In the genomic region with DNA sequence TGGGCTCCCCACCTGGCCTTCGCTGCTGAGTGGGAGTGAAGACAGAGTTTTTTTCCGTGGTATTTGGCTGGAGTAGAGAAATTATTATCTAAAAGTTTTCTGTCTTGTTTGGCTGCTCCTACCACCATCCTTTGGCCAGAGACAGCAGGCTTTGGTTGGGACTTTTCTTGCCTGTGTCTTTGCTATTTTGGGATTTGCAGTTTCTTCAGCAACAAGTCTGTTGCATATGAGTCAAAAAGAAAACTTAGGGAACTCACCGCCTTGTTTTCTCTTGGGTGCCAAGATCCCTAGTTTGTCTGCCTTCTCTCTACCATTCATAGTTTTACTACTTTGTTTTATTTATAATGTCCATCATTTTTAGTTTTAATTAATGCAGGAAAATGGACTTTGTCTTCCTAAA, we compare ENCODE assay signal across 24 cellular contexts.
"Had no signal": no experiment of that assay in that cellular context is flagged by ENCODE, and none has a peak within 500 bp of the region (broad histone marks: within the 10 kb centered on the region; RNA-seq: fewer than 3 reads in every experiment).

No MANE protein-coding gene starts in this region.

- ATAC-seq: left lobe of liver; lower lobe of right lung; naive thymus-derived CD8-positive, alpha-beta T cell; right lobe of liver; stimulated activated naive B cell treated with anti-CD40 and anti-IgM and Interleukin-4, amounts not matched to agents 10 μg/mL and 1 μg/mL and 100 μg/mL, for 72 hours; stimulated activated naive CD8-positive, alpha-beta T cell treated with anti-CD3 and anti-CD28 coated beads, Interleukin-15, Interleukin-2, amounts not matched to agents 100 U/mL and 50 U/mL, for 24 hours; upper lobe of right lung had no signal

- H3K27me3 Mint-ChIP-seq: stimulated activated naive B cell treated with anti-CD40 and anti-IgM and Interleukin-4, amounts not matched to agents 10 μg/mL and 1 μg/mL and 100 μg/mL, for 72 hours had no signal

- H3K4me3 ChIP-seq: lower lobe of right lung, right atrium auricular region, right lobe of liver, stomach, suprapubic skin, thoracic aorta, tibial artery, upper lobe of right lung had no signal

- H3K27ac Mint-ChIP-seq: naive thymus-derived CD8-positive, alpha-beta T cell; stimulated activated naive B cell treated with anti-CD40 and anti-IgM and Interleukin-4, amounts not matched to agents 10 μg/mL and 1 μg/mL and 100 μg/mL, for 72 hours had no signal

- H3K27me3 ChIP-seq: right atrium auricular region, right lobe of liver, stomach, suprapubic skin, tibial artery, upper lobe of right lung had no signal

- H3K9me3 ChIP-seq: lower lobe of right lung, right atrium auricular region, right lobe of liver, stomach, suprapubic skin, thoracic aorta, upper lobe of right lung had no signal

- H3K36me3 ChIP-seq: lower lobe of right lung, right atrium auricular region, right lobe of liver, stomach, suprapubic skin, thoracic aorta, tibial artery, upper lobe of right lung had no signal

- H3K36me3 Mint-ChIP-seq: naive thymus-derived CD8-positive, alpha-beta T cell; stimulated activated naive B cell treated with anti-CD40 and anti-IgM and Interleukin-4, amounts not matched to agents 10 μg/mL and 1 μg/mL and 100 μg/mL, for 72 hours had no signal

- H3K27ac ChIP-seq: lower lobe of right lung, parathyroid adenoma, right atrium auricular region, right lobe of liver, stomach, suprapubic skin, thoracic aorta, tibial artery, upper lobe of right lung had no signal

- H3K4me1 ChIP-seq: lower lobe of right lung, parathyroid adenoma, right atrium auricular region, right lobe of liver, stomach, suprapubic skin, tibial artery, upper lobe of right lung had no signal

- DNase-seq: hippocampal formation; left cardiac atrium; lower lobe of right lung; mesenchymal stem cell; naive thymus-derived CD8-positive, alpha-beta T cell; nucleus accumbens; right lobe of liver; stimulated activated CD4-positive, alpha-beta T cell treated with anti-CD3 and anti-CD28 coated beads, Interleukin-12 subunit alpha, Interleukin-12 subunit beta, amount 100 ng/mL, for 4 hours; stimulated activated CD4-positive, alpha-beta T cell treated with anti-CD3 and anti-CD28 coated beads, Interleukin-15, amount 100 ng/mL, for 24 hours; stimulated activated CD4-positive, alpha-beta T cell treated with anti-CD3 and anti-CD28 coated beads, Interleukin-2, amount 100 ng/mL, for 24 hours; stimulated activated CD4-positive, alpha-beta T cell treated with anti-CD3 and anti-CD28 coated beads, Interleukin-4, amount 100 ng/mL, for 1 hour; stimulated activated naive B cell treated with anti-CD40 and anti-IgM and Interleukin-4, amounts not matched to agents 10 μg/mL and 1 μg/mL and 100 μg/mL, for 72 hours; stimulated activated naive CD8-positive, alpha-beta T cell treated with anti-CD3 and anti-CD28 coated beads, Interleukin-15, Interleukin-2, amounts not matched to agents 100 U/mL and 50 U/mL, for 24 hours; stomach; tibial artery; trophoblast cell; upper lobe of right lung had no signal

- H3K4me1 Mint-ChIP-seq: naive thymus-derived CD8-positive, alpha-beta T cell; neural crest cell; stimulated activated naive B cell treated with anti-CD40 and anti-IgM and Interleukin-4, amounts not matched to agents 10 μg/mL and 1 μg/mL and 100 μg/mL, for 72 hours had no signal

- H3K79me2 ChIP-seq: parathyroid adenoma had no signal

- H3K4me3 Mint-ChIP-seq: naive thymus-derived CD8-positive, alpha-beta T cell; nephron; neural crest cell; stimulated activated naive B cell treated with anti-CD40 and anti-IgM and Interleukin-4, amounts not matched to agents 10 μg/mL and 1 μg/mL and 100 μg/mL, for 72 hours had no signal

- H2AFZ ChIP-seq: parathyroid adenoma had no signal
